2 cellular contexts compared by ENCODE assay signal in the genomic region with DNA sequence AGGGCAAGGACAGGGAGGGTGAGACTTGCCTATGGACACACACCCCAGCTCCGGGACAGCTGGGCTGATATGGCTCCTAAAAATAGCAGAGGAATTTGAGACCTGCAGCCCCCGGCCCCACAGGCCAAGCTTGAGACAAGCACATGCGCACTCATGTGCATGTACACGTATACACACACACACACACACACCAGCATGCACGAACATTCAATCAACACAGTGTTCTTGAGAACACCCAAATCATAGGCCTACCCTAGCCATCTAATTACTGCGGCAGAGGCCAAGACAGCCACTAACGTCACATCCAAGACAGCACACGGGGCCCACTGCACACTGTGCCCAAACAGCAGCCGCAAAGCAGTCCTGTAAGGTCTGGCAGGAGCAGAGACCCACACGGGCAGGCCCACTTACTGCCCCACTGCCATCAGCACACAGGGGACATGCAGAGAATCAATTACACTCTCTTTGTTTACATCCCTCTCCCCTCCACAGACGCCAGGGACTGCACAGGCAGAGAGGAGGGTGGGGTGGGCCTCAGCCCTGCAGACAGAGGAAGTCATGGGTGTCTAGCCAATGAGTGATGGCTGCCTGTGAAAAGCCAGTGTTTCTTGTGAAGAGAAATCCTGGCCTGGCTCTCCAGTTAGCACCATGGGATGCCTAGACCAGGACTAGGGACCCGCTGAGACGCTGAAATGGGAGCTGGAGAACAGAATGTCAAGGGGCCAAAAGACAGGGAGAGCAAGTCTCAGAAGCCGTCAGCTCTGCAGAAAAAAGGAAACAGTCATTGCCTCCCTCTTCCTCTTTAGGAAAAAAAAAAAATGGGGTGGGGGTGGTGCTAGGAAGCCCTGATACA.
TF ChIP-seq lines count a peak whose summit lies in the region.

No MANE protein-coding gene starts in this region.

TF ChIP-seq in A549, 52 proteins besides CTCF, POLR2A, EP300 and RAD21 (continued from another document):
- no peak for TF ChIP-seq PHF8 (IDR thresholded peaks at IDR 0.05; ENCODE audit: borderline replicate concordance, low read depth)
- TF ChIP-seq CHD4 (IDR thresholded peaks at IDR 0.05; ENCODE audit: borderline replicate concordance), result no peak
- TF ChIP-seq HOXA7 (CRISPR knock-in tag; IDR thresholded peaks at IDR 0.05), result no peak
- TF ChIP-seq FOSB (CRISPR knock-in tag; IDR thresholded peaks at IDR 0.05), result no peak
- TF ChIP-seq HDAC2 (IDR thresholded peaks at IDR 0.05), result no peak
- TF ChIP-seq GATA3 (IDR thresholded peaks at IDR 0.05; ENCODE audit: borderline replicate concordance), result no peak
- no peak for TF ChIP-seq ZSCAN20 (CRISPR knock-in tag; IDR thresholded peaks at IDR 0.05)
- no peak for TF ChIP-seq KDM1A (IDR thresholded peaks at IDR 0.05; ENCODE audit: low read depth)
- TF ChIP-seq, protein P1, sequence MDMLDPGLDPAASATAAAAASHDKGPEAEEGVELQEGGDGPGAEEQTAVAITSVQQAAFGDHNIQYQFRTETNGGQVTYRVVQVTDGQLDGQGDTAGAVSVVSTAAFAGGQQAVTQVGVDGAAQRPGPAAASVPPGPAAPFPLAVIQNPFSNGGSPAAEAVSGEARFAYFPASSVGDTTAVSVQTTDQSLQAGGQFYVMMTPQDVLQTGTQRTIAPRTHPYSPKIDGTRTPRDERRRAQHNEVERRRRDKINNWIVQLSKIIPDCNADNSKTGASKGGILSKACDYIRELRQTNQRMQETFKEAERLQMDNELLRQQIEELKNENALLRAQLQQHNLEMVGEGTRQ (IDR thresholded peaks at IDR 0.05), result no peak
- TF ChIP-seq, protein P2, sequence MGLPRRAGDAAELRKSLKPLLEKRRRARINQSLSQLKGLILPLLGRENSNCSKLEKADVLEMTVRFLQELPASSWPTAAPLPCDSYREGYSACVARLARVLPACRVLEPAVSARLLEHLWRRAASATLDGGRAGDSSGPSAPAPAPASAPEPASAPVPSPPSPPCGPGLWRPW (IDR thresholded peaks at IDR 0.05), result no peak
- no peak for TF ChIP-seq FOSL2 (IDR thresholded peaks at IDR 0.05)
- no peak for TF ChIP-seq FOSL2 (CRISPR knock-in tag; IDR thresholded peaks at IDR 0.05)
- TF ChIP-seq CHD2 (IDR thresholded peaks at IDR 0.05; ENCODE audit: low read length, partially characterized antibody), result no peak

TF ChIP-seq in GM23338, 12 proteins besides CTCF, POLR2A, EP300 and RAD21 (continued from another document):
- TF ChIP-seq, protein P3, sequence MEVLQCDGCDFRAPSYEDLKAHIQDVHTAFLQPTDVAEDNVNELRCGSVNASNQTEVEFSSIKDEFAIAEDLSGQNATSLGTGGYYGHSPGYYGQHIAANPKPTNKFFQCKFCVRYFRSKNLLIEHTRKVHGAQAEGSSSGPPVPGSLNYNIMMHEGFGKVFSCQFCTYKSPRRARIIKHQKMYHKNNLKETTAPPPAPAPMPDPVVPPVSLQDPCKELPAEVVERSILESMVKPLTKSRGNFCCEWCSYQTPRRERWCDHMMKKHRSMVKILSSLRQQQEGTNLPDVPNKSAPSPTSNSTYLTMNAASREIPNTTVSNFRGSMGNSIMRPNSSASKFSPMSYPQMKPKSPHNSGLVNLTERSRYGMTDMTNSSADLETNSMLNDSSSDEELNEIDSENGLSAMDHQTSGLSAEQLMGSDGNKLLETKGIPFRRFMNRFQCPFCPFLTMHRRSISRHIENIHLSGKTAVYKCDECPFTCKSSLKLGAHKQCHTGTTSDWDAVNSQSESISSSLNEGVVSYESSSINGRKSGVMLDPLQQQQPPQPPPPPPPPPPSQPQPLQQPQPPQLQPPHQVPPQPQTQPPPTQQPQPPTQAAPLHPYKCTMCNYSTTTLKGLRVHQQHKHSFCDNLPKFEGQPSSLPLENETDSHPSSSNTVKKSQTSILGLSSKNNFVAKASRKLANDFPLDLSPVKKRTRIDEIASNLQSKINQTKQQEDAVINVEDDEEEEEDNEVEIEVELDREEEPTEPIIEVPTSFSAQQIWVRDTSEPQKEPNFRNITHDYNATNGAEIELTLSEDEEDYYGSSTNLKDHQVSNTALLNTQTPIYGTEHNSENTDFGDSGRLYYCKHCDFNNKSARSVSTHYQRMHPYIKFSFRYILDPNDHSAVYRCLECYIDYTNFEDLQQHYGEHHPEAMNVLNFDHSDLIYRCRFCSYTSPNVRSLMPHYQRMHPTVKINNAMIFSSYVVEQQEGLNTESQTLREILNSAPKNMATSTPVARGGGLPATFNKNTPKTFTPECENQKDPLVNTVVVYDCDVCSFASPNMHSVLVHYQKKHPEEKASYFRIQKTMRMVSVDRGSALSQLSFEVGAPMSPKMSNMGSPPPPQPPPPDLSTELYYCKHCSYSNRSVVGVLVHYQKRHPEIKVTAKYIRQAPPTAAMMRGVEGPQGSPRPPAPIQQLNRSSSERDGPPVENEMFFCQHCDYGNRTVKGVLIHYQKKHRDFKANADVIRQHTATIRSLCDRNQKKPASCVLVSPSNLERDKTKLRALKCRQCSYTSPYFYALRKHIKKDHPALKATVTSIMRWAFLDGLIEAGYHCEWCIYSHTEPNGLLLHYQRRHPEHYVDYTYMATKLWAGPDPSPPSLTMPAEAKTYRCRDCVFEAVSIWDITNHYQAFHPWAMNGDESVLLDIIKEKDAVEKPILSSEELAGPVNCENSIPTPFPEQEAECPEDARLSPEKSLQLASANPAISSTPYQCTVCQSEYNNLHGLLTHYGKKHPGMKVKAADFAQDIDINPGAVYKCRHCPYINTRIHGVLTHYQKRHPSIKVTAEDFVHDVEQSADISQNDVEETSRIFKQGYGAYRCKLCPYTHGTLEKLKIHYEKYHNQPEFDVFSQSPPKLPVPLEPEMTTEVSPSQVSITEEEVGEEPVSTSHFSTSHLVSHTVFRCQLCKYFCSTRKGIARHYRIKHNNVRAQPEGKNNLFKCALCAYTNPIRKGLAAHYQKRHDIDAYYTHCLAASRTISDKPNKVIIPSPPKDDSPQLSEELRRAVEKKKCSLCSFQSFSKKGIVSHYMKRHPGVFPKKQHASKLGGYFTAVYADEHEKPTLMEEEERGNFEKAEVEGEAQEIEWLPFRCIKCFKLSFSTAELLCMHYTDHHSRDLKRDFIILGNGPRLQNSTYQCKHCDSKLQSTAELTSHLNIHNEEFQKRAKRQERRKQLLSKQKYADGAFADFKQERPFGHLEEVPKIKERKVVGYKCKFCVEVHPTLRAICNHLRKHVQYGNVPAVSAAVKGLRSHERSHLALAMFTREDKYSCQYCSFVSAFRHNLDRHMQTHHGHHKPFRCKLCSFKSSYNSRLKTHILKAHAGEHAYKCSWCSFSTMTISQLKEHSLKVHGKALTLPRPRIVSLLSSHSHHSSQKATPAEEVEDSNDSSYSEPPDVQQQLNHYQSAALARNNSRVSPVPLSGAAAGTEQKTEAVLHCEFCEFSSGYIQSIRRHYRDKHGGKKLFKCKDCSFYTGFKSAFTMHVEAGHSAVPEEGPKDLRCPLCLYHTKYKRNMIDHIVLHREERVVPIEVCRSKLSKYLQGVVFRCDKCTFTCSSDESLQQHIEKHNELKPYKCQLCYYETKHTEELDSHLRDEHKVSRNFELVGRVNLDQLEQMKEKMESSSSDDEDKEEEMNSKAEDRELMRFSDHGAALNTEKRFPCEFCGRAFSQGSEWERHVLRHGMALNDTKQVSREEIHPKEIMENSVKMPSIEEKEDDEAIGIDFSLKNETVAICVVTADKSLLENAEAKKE (CRISPR knock-in tag; IDR thresholded peaks at IDR 0.05), result no peak
- TF ChIP-seq, protein P4, sequence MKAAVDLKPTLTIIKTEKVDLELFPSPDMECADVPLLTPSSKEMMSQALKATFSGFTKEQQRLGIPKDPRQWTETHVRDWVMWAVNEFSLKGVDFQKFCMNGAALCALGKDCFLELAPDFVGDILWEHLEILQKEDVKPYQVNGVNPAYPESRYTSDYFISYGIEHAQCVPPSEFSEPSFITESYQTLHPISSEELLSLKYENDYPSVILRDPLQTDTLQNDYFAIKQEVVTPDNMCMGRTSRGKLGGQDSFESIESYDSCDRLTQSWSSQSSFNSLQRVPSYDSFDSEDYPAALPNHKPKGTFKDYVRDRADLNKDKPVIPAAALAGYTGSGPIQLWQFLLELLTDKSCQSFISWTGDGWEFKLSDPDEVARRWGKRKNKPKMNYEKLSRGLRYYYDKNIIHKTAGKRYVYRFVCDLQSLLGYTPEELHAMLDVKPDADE (IDR thresholded peaks at IDR 0.05), result no peak
- TF ChIP-seq, protein P5, sequence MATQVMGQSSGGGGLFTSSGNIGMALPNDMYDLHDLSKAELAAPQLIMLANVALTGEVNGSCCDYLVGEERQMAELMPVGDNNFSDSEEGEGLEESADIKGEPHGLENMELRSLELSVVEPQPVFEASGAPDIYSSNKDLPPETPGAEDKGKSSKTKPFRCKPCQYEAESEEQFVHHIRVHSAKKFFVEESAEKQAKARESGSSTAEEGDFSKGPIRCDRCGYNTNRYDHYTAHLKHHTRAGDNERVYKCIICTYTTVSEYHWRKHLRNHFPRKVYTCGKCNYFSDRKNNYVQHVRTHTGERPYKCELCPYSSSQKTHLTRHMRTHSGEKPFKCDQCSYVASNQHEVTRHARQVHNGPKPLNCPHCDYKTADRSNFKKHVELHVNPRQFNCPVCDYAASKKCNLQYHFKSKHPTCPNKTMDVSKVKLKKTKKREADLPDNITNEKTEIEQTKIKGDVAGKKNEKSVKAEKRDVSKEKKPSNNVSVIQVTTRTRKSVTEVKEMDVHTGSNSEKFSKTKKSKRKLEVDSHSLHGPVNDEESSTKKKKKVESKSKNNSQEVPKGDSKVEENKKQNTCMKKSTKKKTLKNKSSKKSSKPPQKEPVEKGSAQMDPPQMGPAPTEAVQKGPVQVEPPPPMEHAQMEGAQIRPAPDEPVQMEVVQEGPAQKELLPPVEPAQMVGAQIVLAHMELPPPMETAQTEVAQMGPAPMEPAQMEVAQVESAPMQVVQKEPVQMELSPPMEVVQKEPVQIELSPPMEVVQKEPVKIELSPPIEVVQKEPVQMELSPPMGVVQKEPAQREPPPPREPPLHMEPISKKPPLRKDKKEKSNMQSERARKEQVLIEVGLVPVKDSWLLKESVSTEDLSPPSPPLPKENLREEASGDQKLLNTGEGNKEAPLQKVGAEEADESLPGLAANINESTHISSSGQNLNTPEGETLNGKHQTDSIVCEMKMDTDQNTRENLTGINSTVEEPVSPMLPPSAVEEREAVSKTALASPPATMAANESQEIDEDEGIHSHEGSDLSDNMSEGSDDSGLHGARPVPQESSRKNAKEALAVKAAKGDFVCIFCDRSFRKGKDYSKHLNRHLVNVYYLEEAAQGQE (IDR thresholded peaks at IDR 0.05; ENCODE audit: unreplicated experiment), result no peak
